2 cellular contexts compared by ENCODE assay signal in genomic region chr10:15379043-15379442, GRCh38.
TF ChIP-seq lines count a peak whose summit lies in the region.

No MANE protein-coding gene starts in this region.

TF ChIP-seq in GM23338, 12 proteins besides CTCF, POLR2A, EP300 and RAD21:
- TF ChIP-seq JUNB (IDR thresholded peaks at IDR 0.05; ENCODE audit: unreplicated experiment), result no peak
- no peak for TF ChIP-seq CREB1 (CRISPR knock-in tag; IDR thresholded peaks at IDR 0.05; ENCODE audit: low read depth)
- TF ChIP-seq ETS1 (IDR thresholded peaks at IDR 0.05), result no peak
- no peak for TF ChIP-seq REST (IDR thresholded peaks at IDR 0.05; ENCODE audit: unreplicated experiment)
- TF ChIP-seq EZH2phosphoT487 (IDR thresholded peaks at IDR 0.05; ENCODE audit: unreplicated experiment), result no peak
- TF ChIP-seq NANOG (IDR thresholded peaks at IDR 0.05; ENCODE audit: borderline replicate concordance), result no peak
- TF ChIP-seq STAT1 (IDR thresholded peaks at IDR 0.05; ENCODE audit: unreplicated experiment), result no peak
- no peak for TF ChIP-seq POLR2AphosphoS5 (IDR thresholded peaks at IDR 0.05; ENCODE audit: low read depth)
- no peak for TF ChIP-seq ZNF462 (CRISPR knock-in tag; IDR thresholded peaks at IDR 0.05)
- TF ChIP-seq ZNF331 (CRISPR knock-in tag; IDR thresholded peaks at IDR 0.05; ENCODE audit: low read depth), result no peak
- TF ChIP-seq ZNF114 (CRISPR knock-in tag; IDR thresholded peaks at IDR 0.05), result no peak

TF ChIP-seq in H1, 55 proteins besides CTCF, POLR2A, EP300 and RAD21:
- TF ChIP-seq YY1 (IDR thresholded peaks at IDR 0.05; ENCODE audit: low read depth, low read length), result no peak
- no peak for TF ChIP-seq E2F6 (IDR thresholded peaks at IDR 0.05)
- TF ChIP-seq POU5F1 (IDR thresholded peaks at IDR 0.05; ENCODE audit: low read depth, low read length), result no peak
- no peak for TF ChIP-seq SP1 (IDR thresholded peaks at IDR 0.05; ENCODE audit: low read depth, low read length)
- TF ChIP-seq ASH2L (IDR thresholded peaks at IDR 0.05; ENCODE audit: low read length), result no peak
- TF ChIP-seq SIN3A (conservative IDR thresholded peaks at IDR 0.05 in 1 of 2, IDR thresholded peaks at IDR 0.05 in 1 of 2; ENCODE audit: low read depth in 1 of 2, low read length in 2 of 2), result no peak
- no peak for TF ChIP-seq GABPA (IDR thresholded peaks at IDR 0.05; ENCODE audit: borderline replicate concordance, insufficient read depth, low read length)
